ENCODE assay signal across 9 cellular contexts in the genomic region with DNA sequence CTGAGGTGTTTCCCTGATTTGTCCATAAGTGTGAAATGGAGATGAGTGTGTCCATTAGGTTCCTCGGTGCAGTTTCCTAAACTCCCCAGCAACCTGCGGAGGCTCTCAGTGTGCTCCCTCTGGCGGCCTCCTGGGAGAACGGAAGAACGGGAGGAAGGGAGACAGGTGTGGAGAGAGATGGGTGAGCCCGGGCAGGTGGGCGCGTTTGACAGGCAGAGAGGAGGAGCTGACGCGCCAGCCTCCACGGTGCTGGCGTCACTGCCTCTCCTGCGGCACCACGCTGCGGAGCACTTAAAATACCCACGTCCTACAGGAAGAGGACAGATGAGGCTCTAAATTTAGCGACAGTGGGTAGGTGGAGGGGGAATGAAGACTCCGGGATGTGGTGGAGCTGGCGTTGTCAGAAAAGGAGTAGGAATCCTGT. TPM values are rescaled to one million over a fixed set of nuclear protein-coding genes. Genes with fewer than 3 reads are reported as not detected.
DNase-seq lines count a peak whose midpoint lies in the region; ATAC-seq and TF ChIP-seq lines count a peak whose summit lies in the region.
"Had no signal": no experiment of that assay in that cellular context is flagged by ENCODE, and none has a peak within 500 bp of the region (broad histone marks: within the 10 kb centered on the region; RNA-seq: fewer than 3 reads in every experiment).

No MANE protein-coding gene starts in this region.

- intact Hi-C loops in left ventricle myocardium inferior (cut with micrococcal nuclease) (no loop called here), gastrocnemius medialis (cut with DNase I; ENCODE audit: low total_unique reads) (no loop called here)

- H3K36me3 ChIP-seq in GM06990 (ENCODE audit: control insufficient read depth, insufficient read depth, low read length) (peaks cover under 1% of the 10 kb centered on the region), left ventricle myocardium inferior (no peaks in the 10 kb centered on the region), gastrocnemius medialis (no peaks in the 10 kb centered on the region)

- DNase-seq in GM06990 (ENCODE audit: extremely low read depth, insufficient read length) (no peak), NCI-H2029 (lab: John Stamatoyannopoulos, UW) (peak; percentile 59), left ventricle myocardium inferior (no peak), gastrocnemius medialis (no peak), midbrain (lab: John Stamatoyannopoulos, UW) (no peak), GOT3 (lab: John Stamatoyannopoulos, UW) (no peak)
- peak; percentile 41 to 42 for DNase-seq in activated T-cell treated with anti-CD3 and anti-CD28 coated beads, Interleukin-2, amount 50 U/mL, for 48 hours
- DNase-seq: naive B cell had no signal

- TF ChIP-seq CTCF in GM06990 (IDR thresholded peaks at IDR 0.05; ENCODE audit: insufficient read depth, low read length, poor library complexity, severe bottlenecking) (peak; percentile 25), left ventricle myocardium inferior (IDR thresholded peaks at IDR 0.05; ENCODE audit: borderline replicate concordance) (peak; percentile 60), gastrocnemius medialis (IDR thresholded peaks at IDR 0.05 in 4 of 5, conservative IDR thresholded peaks at IDR 0.05 in 1 of 5) (peak in 3 of 5 experiments; percentile 3 to 49 (median 21))

- H3K9me3 ChIP-seq in left ventricle myocardium inferior (replicated peaks) (peaks cover 7% of the 10 kb centered on the region), gastrocnemius medialis (no peaks in the 10 kb centered on the region)

- H3K4me1 ChIP-seq in left ventricle myocardium inferior: peaks cover 7% of the 10 kb centered on the region
- H3K4me1 ChIP-seq in gastrocnemius medialis: no peaks in the 10 kb centered on the region

- in situ Hi-C loops in gastrocnemius medialis (cut with MboI; ENCODE audit: low sequenced_read_pairs in 4 of 4): no loop called here

- H3K4me3 ChIP-seq in GM06990 (replicated peaks; ENCODE audit: low read depth, low read length) (no peak overlapping the region), left ventricle myocardium inferior (peak overlapping the region; percentile 42), gastrocnemius medialis (no peak overlapping the region)

- ATAC-seq in gastrocnemius medialis (peak in 1 of 2 donors; percentile 72), GM21723 (IDR thresholded peaks at IDR 0.05; ENCODE audit: unreplicated experiment) (no peak)

- no peak for TF ChIP-seq POLR2A in gastrocnemius medialis (IDR thresholded peaks at IDR 0.05)

- no peaks in the 10 kb centered on the region; the same call in 1 of the 2 replicates for H3K27me3 ChIP-seq in GM06990 (replicated peaks; ENCODE audit: control insufficient read depth, insufficient read depth, low read length)
- H3K27me3 ChIP-seq in left ventricle myocardium inferior (ENCODE audit: low read depth): peaks cover 29% of the 10 kb centered on the region
- H3K27me3 ChIP-seq in gastrocnemius medialis: peaks cover 2 to 13% (median 6%) of the 10 kb centered on the region in 3 donors

- H3K27ac ChIP-seq in left ventricle myocardium inferior (replicated peaks): no peak overlapping the region
- no peak overlapping the region for H3K27ac ChIP-seq in gastrocnemius medialis

RNA-seq across cellular contexts. Expression of a gene that starts 26.8 kb away (rescaled TPM):
- total RNA-seq in left ventricle myocardium inferior (33.5 TPM), gastrocnemius medialis (10 to 100 TPM; 66.8 to 96.9 (median 71.1) TPM)

RNA-seq across cellular contexts. Expression of a gene that starts 32.5 kb away (rescaled TPM):
- total RNA-seq in left ventricle myocardium inferior (4.6 TPM), gastrocnemius medialis (1 to 10 TPM; 1.2 to 3.5 (median 2.4) TPM)

RNA-seq across cellular contexts. Expression of a gene that starts 34.0 kb away (rescaled TPM):
- total RNA-seq in left ventricle myocardium inferior: 0.47 TPM
- not detected for total RNA-seq in gastrocnemius medialis

RNA-seq across cellular contexts. Expression of a gene that starts 53.7 kb away (rescaled TPM):
- total RNA-seq in left ventricle myocardium inferior: 8.1 TPM
- 10 to 100 TPM; 15.0 to 18.7 (median 16.7) TPM for total RNA-seq in gastrocnemius medialis

Comparison
In these comparisons a context has a peak if more than half of its experiments do, and no peak if none do; other contexts are left out.
1. DNase-seq: peak in NCI-H2029 (single experiment) and activated T-cell treated with anti-CD3 and anti-CD28 coated beads, Interleukin-2, amount 50 U/mL, for 48 hours (2 of 2); none in GM06990 (single experiment), left ventricle myocardium inferior (single experiment), gastrocnemius medialis (0 of 2), midbrain (single experiment) and GOT3 (single experiment).
2. Peak in every context shown above with its lines, with median percentiles within 50 percentile points of each other: CTCF ChIP-seq.